In the genomic region with DNA sequence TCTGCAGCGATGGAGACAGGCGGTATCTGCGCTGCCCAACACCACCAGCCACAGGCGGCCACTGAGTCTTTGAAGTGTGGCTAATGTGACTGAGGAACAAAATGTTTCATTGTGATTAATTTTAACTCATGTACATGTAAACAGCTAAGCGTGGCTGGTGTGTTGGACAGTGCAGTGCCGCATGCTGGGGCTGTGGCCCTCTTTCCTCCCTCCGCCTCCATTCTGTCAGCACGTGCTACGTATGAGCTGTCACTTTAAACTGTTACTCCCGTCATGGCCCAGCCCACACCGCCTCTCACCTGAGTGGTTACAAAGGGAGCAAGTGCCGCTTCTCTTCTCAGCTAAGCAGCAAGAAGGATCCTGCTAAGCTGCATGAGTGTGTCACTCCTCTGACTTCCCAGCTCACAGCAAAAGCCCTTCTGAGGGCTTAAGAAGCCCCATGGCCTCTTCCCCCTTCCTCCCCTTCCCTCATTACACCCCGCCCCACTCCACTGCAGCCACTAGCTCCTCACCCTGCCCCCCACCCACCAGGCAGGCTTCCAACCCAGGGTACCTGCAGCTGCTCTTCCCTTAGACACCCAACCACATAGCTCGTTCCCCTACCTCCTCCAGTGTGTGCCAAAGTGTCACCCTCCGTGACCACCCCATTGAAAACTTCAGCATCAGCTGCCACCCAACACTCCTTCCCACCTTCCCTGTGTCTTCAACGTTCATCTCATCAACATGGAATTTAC, we compare ENCODE assay signal across 8 cellular contexts. TPM values are rescaled to one million over a fixed set of nuclear protein-coding genes. Genes with fewer than 3 reads are reported as not detected.
DNase-seq lines count a peak whose midpoint lies in the region; ATAC-seq and TF ChIP-seq lines count a peak whose summit lies in the region.

No MANE protein-coding gene starts in this region.

- DNase-seq in HFFc6 (no peak), caudate nucleus (lab: John Stamatoyannopoulos, UW) (peak in 51 of 61 donors; percentile 26 to 92 (median 63)), middle frontal gyrus (ENCODE audit: extremely low spot score, low spot score) (peak; percentile 4), OCI-M1 (lab: John Stamatoyannopoulos, UW) (no peak), LoVo (ENCODE audit: low spot score) (no peak)
- DNase-seq in activated CD4-positive, CD25-positive, alpha-beta regulatory T cell treated with anti-CD3 and anti-CD28 coated beads, Interleukin-2, amount 50 U/mL, for 72 hours, result peak; percentile 57
- DNase-seq in stimulated activated CD8-positive, alpha-beta memory T cell treated with anti-CD3 and anti-CD28 coated beads, Interleukin-7, amount 100 ng/mL, for 48 hours (ENCODE audit: extremely low read depth in 1 of 2, low read depth in 1 of 2), result peak; percentile 43 to 75

- peak overlapping the region; percentile 77; the same call in 1 of the 2 replicates for H3K27ac Mint-ChIP-seq in HFFc6

- no peaks in the 10 kb centered on the region for H3K9me3 Mint-ChIP-seq in HFFc6

- peaks cover 24% of the 10 kb centered on the region for H3K4me1 Mint-ChIP-seq in HFFc6 (ENCODE audit: low read depth)

- ATAC-seq in HG03439 (IDR thresholded peaks at IDR 0.05; ENCODE audit: unreplicated experiment), result no peak

- H3K4me3 Mint-ChIP-seq in HFFc6, result peak overlapping the region; percentile 84

- H3K27me3 Mint-ChIP-seq in HFFc6 (ENCODE audit: insufficient read depth), result peaks cover 8% of the 10 kb centered on the region; the same call in 1 of the 2 replicates

- TF ChIP-seq CTCF in HFFc6 (IDR thresholded peaks at IDR 0.05), result no peak

- H3K27ac ChIP-seq in caudate nucleus (ENCODE audit: low read depth, low read length), result peak overlapping the region; percentile 63

- no peaks in the 10 kb centered on the region for H3K36me3 Mint-ChIP-seq in HFFc6 (ENCODE audit: low read depth)

RNA-seq across cellular contexts. Expression of gene HASPIN, which starts 15.0 kb away (rescaled TPM):
- total RNA-seq in HFFc6 (2021; fragmentation: NEBNext Ultra II Directional; extraction: Animal tissue kit (Norgen Biotek cat#: 25700)), result 1 to 10 TPM; 3.5 to 8.0 (median 7.0) TPM

RNA-seq across cellular contexts. Expression of gene P2RX5, which starts 42.8 kb away (rescaled TPM):
- total RNA-seq in HFFc6 (2021; fragmentation: NEBNext Ultra II Directional; extraction: Animal tissue kit (Norgen Biotek cat#: 25700)), result 10 to 100 TPM in 2 of 6 experiments, 1 to 10 TPM in 4; 5.2 to 16.1 (median 7.0) TPM

Comparison
In these comparisons a context has a peak if more than half of its experiments do, and no peak if none do; other contexts are left out.
1. DNase-seq: peak in activated CD4-positive, CD25-positive, alpha-beta regulatory T cell treated with anti-CD3 and anti-CD28 coated beads, Interleukin-2, amount 50 U/mL, for 72 hours (single experiment), caudate nucleus (51 of 61), middle frontal gyrus (single experiment) and stimulated activated CD8-positive, alpha-beta memory T cell treated with anti-CD3 and anti-CD28 coated beads, Interleukin-7, amount 100 ng/mL, for 48 hours (2 of 2); none in HFFc6 (single experiment), OCI-M1 (single experiment) and LoVo (single experiment).